9 cellular contexts compared by ENCODE assay signal in the genomic region with DNA sequence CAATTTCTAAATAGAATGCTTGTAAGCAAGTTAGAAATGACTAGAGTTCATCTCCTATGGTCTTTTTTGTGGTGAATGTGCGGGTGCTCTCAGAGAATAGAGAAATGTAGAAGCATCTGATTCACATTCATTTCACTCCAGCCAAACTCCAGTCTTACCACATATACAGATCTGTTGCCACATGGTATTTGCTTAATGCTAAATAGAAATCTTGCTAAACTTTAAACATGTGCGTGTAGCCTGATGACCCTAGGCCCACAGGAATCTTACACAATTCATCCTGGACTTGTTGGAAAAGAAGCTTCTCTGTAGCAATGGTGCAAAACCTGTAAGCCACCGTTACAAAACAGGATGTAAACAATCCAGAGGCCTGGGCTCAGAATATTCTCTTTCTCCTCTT.
DNase-seq lines count a peak whose midpoint lies in the region; ATAC-seq and TF ChIP-seq lines count a peak whose summit lies in the region.
"Had no signal": no experiment of that assay in that cellular context is flagged by ENCODE, and none has a peak within 500 bp of the region (broad histone marks: within the 10 kb centered on the region; RNA-seq: fewer than 3 reads in every experiment).

No MANE protein-coding gene starts in this region.

- TF ChIP-seq CTCF in fibroblast of villous mesenchyme (IDR thresholded peaks at IDR 0.05; ENCODE audit: insufficient read depth, low read depth, low read length) = no peak

- no peak overlapping the region for H3K4me3 ChIP-seq in fibroblast of villous mesenchyme (ENCODE audit: low read depth, low read length)

- peak; percentile 46 for ATAC-seq in HG02610 (IDR thresholded peaks at IDR 0.05; ENCODE audit: unreplicated experiment)
- ATAC-seq: Panc1 had no signal

- H3K27ac ChIP-seq in substantia nigra (ENCODE audit: low read depth, low read length, poor library complexity, severe bottlenecking) = no peak overlapping the region
- H3K27ac ChIP-seq: parathyroid adenoma had no signal

- DNase-seq in SKM-1 (lab: John Stamatoyannopoulos, UW; ENCODE audit: unreplicated experiment) (peak; percentile 90), fibroblast of villous mesenchyme (ENCODE audit: low read depth) (peak; percentile 100), stromal cell of bone marrow (ENCODE audit: low read depth) (peak; percentile 82), cerebellar nuclear complex (lab: John Stamatoyannopoulos, UW) (no peak), substantia nigra (lab: John Stamatoyannopoulos, UW) (no peak)
- DNase-seq in activated effector memory CD4-positive, alpha-beta T cell treated with Interleukin-2 at 50 U/mL for 16 hours = no peak

Comparison
In these comparisons a context has a peak if more than half of its experiments do, and no peak if none do; other contexts are left out.
1. DNase-seq: peak in SKM-1 (single experiment), fibroblast of villous mesenchyme (single experiment) and stromal cell of bone marrow (single experiment); none in activated effector memory CD4-positive, alpha-beta T cell treated with Interleukin-2 at 50 U/mL for 16 hours (single experiment), cerebellar nuclear complex (0 of 2) and substantia nigra (0 of 49).